ENCODE assay signal across 8 cellular contexts in the genomic region with DNA sequence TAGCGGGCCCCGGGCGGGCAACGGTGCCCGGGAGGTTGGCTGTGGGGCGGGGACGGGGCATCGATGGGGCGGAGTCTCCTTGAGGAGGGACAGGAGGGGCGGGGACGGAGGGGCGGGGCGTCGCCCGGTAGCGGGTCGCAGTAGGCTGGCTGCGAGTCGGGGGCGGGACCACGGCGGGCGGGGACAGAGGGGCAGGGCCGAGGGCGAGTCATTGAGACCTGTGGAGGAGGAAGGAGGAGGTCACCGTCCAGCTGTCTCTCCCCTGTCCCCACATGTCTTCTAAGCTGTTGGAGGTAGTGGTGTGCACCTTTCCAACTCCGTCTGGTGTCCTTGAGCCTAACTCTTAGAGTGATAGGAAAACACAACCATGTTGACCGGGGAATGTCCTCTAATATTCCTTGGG. TPM values are rescaled to one million over a fixed set of nuclear protein-coding genes. Genes with fewer than 3 reads are reported as not detected.
DNase-seq lines count a peak whose midpoint lies in the region; ATAC-seq lines count a peak whose summit lies in the region.

A gene (minus strand): TSS at position 54 of the 403 bp plus-strand sequence. CDS start 284 bp downstream, outside the sequence.

- peaks cover 0 to 13% (median 0%) of the 10 kb centered on the region in 3 donors for H3K36me3 Mint-ChIP-seq in CD8-positive, alpha-beta memory T cell

- H3K4me3 ChIP-seq in CD8-positive, alpha-beta memory T cell (ENCODE audit: low read length): peak within 1 kb of the TSS; percentile 99

- peak; percentile 21 for ATAC-seq in GM19468 (IDR thresholded peaks at IDR 0.05; ENCODE audit: extremely low read depth, unreplicated experiment)

- no peaks in the 10 kb centered on the region for H3K9me3 ChIP-seq in CD8-positive, alpha-beta memory T cell (ENCODE audit: low read length)

- H3K36me3 ChIP-seq in CD8-positive, alpha-beta memory T cell (ENCODE audit: insufficient read depth, low read length): no peaks in the 10 kb centered on the region

- CTCF ChIA-PET in CD8-positive, alpha-beta memory T cell (lab: Charles Lee): interaction anchor here (1.6 kb wide), 1 partner anchor 21 kb away, joined by 5 read pairs; no protein-coding TSS in a partner anchor

- H3K4me1 ChIP-seq in CD8-positive, alpha-beta memory T cell (ENCODE audit: insufficient read depth, low read length): peaks cover 20% of the 10 kb centered on the region

- no peaks in the 10 kb centered on the region for H3K9me3 Mint-ChIP-seq in CD8-positive, alpha-beta memory T cell

- POLR2A ChIA-PET in CD8-positive, alpha-beta memory T cell (lab: Charles Lee): interaction anchor here (1.5 kb wide), 2 partner anchors 29 to 41 kb away, joined by 5 read pairs; no protein-coding TSS in a partner anchor

- H3K27ac ChIP-seq in CD8-positive, alpha-beta memory T cell (ENCODE audit: low read depth, low read length): peak within 1 kb of the TSS; percentile 90

- H3K27ac Mint-ChIP-seq in CD8-positive, alpha-beta memory T cell: peak within 1 kb of the TSS; percentile 82 to 97 (median 95)

- peak; percentile 89 to 99 (median 95) for DNase-seq in CD8-positive, alpha-beta memory T cell
- DNase-seq in HS-5 (ENCODE audit: low read depth) (peak; percentile 65), medulla oblongata (ENCODE audit: extremely low spot score) (peak; percentile 96)
- peak; percentile 86 for DNase-seq in NK-92 treated with Interleukin-12 subunit alpha and Interleukin-12 subunit beta, amount 100 ng/mL, for 24 hours (lab: John Stamatoyannopoulos, UW)
- DNase-seq in activated CD8-positive, alpha-beta memory T cell treated with anti-CD3 and anti-CD28 coated beads for 4 hours (ENCODE audit: low read depth in 2 of 2): peak; percentile 91
- peak; percentile 94 for DNase-seq in effector CD8-positive, alpha-beta T cell (lab: John Stamatoyannopoulos, UW)
- DNase-seq in stimulated activated CD4-positive, alpha-beta T cell treated with anti-CD3 and anti-CD28 coated beads, TNF-alpha, amount 100 ng/mL, for 4 hours (ENCODE audit: low read depth in 3 of 3): peak; percentile 90 to 97 (median 94)

- H3K27me3 Mint-ChIP-seq in CD8-positive, alpha-beta memory T cell: no peaks in the 10 kb centered on the region

- H3K4me1 Mint-ChIP-seq in CD8-positive, alpha-beta memory T cell: peaks cover 26 to 53% (median 26%) of the 10 kb centered on the region in 3 donors

- H3K4me3 Mint-ChIP-seq in CD8-positive, alpha-beta memory T cell: peak within 1 kb of the TSS; percentile 90 to 97 (median 95)

- H3K27me3 ChIP-seq in CD8-positive, alpha-beta memory T cell (ENCODE audit: insufficient read depth, low read length, poor library complexity, severe bottlenecking): no peaks in the 10 kb centered on the region

RNA-seq across cellular contexts. Expression of the gene that starts here (rescaled TPM):
- 1 to 10 TPM; 9.8 to 10.0 TPM for total RNA-seq in CD8-positive, alpha-beta memory T cell
- 20.1 TPM for polyA plus RNA-seq in CD8-positive, alpha-beta memory T cell

Comparison
In these comparisons a context has a peak if more than half of its experiments do, and no peak if none do; other contexts are left out.
1. Peak in every context shown above with its lines: DNase-seq, ATAC-seq, H3K4me3 ChIP-seq and H3K27ac ChIP-seq.